ENCODE assay signal across 8 cellular contexts in genomic region chr3:14641346-14641745, GRCh38. TPM values are rescaled to one million over a fixed set of nuclear protein-coding genes. Genes with fewer than 3 reads are reported as not detected.
"Had no signal": no experiment of that assay in that cellular context is flagged by ENCODE, and none has a peak within 500 bp of the region (broad histone marks: within the 10 kb centered on the region; RNA-seq: fewer than 3 reads in every experiment).

No MANE protein-coding gene starts in this region.

- H3K27ac ChIP-seq: HL-60 had no signal

- ATAC-seq: HepG2, K562 had no signal

- H3K4me3 Mint-ChIP-seq: IgD-negative memory B cell had no signal

- H3K4me3 ChIP-seq: K562 had no signal

- DNase-seq: IMR-90, KBM-7, KG1 had no signal

- H3K4me1 Mint-ChIP-seq: IgD-negative memory B cell had no signal

- H3K27ac Mint-ChIP-seq: IgD-negative memory B cell had no signal

- H3K36me3 Mint-ChIP-seq: IgD-negative memory B cell had no signal

RNA-seq across cellular contexts. Expression of gene C3orf20, which starts 33.6 kb away (rescaled TPM):
- total RNA-seq: HT-29, IMR-90 had no signal
- polyA plus RNA-seq: IgD-negative memory B cell, IMR-90, K562 had no signal
